Comparison of ENCODE assay signal across 30 cellular contexts in the genomic region with DNA sequence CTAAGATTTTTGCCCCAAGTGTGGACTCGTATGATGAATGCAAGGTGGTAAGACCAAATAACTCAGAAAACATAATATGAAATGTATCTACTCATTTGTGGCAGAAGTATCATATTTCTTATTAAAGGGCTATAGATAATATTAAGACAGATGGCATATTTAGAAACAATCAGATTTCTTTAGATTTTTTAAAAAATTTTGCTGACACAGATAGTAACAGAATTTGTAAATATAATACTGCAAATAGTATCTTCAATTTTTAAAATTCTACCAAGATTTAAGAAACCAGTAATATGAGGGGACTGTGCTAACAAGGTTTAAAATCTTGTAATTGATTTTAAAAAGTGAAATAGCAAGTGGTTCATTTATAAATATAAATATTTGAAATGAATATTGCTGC.
"Had no signal": no experiment of that assay in that cellular context is flagged by ENCODE, and none has a peak within 500 bp of the region (broad histone marks: within the 10 kb centered on the region; RNA-seq: fewer than 3 reads in every experiment).

No MANE protein-coding gene starts in this region.

- H3K36me3 ChIP-seq: colonic mucosa, esophagus muscularis mucosa, esophagus squamous epithelium, gastrocnemius medialis, gastroesophageal sphincter, heart left ventricle, heart right ventricle had no signal

- H3K27ac ChIP-seq: colonic mucosa, coronary artery, dorsolateral prefrontal cortex, epithelial cell of prostate, esophagus muscularis mucosa, esophagus squamous epithelium, foreskin keratinocyte, gastrocnemius medialis, gastroesophageal sphincter, heart left ventricle, heart right ventricle, hepatocyte had no signal

- H3K27ac Mint-ChIP-seq: dendritic cell treated with granulocyte-macrophage colony-stimulating factor and Interleukin-4, amounts not matched to agents 40 ng/mL and 50 ng/mL, for 4 days; effector memory CD8-positive, alpha-beta T cell; endodermal cell had no signal

- FAIRE-seq: colon, endometrium, endothelial cell of umbilical vein, frontal cortex had no signal

- DNase-seq: colonic mucosa; cortex of kidney; dermis blood vessel endothelial cell; dorsolateral prefrontal cortex; effector CD4-positive, alpha-beta T cell; effector CD8-positive, alpha-beta T cell; effector memory CD4-positive, alpha-beta T cell; effector memory CD8-positive, alpha-beta T cell; endodermal cell; erythroblast; esophagus squamous epithelium; foreskin fibroblast; foreskin keratinocyte; foreskin melanocyte; gastrocnemius medialis; glutamatergic neuron; head of caudate nucleus; heart left ventricle; heart right ventricle had no signal

- H3K4me2 ChIP-seq: hepatocyte had no signal

- H3K4me3 Mint-ChIP-seq: dendritic cell treated with granulocyte-macrophage colony-stimulating factor and Interleukin-4, amounts not matched to agents 40 ng/mL and 50 ng/mL, for 4 days; effector memory CD8-positive, alpha-beta T cell; endodermal cell had no signal

- H3K79me2 ChIP-seq: hepatocyte had no signal

- ATAC-seq: effector memory CD8-positive, alpha-beta T cell; esophagus mucosa; foreskin keratinocyte; gastrocnemius medialis; gastroesophageal sphincter; heart left ventricle; heart right ventricle had no signal

- H3K4me3 ChIP-seq: colonic mucosa, coronary artery, dorsolateral prefrontal cortex, esophagus muscularis mucosa, esophagus squamous epithelium, gastrocnemius medialis, gastroesophageal sphincter, heart left ventricle, heart right ventricle, hepatocyte had no signal

- H3K4me1 ChIP-seq: colonic mucosa, esophagus muscularis mucosa, esophagus squamous epithelium, foreskin keratinocyte, gastrocnemius medialis, gastroesophageal sphincter, heart left ventricle, heart right ventricle had no signal

- H3K9me3 ChIP-seq: colonic mucosa, esophagus muscularis mucosa, esophagus squamous epithelium, gastrocnemius medialis, gastroesophageal sphincter, heart left ventricle, heart right ventricle had no signal

- H3K27me3 Mint-ChIP-seq: dendritic cell treated with granulocyte-macrophage colony-stimulating factor and Interleukin-4, amounts not matched to agents 40 ng/mL and 50 ng/mL, for 4 days; effector memory CD8-positive, alpha-beta T cell had no signal

- H2AFZ ChIP-seq: hepatocyte had no signal

- H3K27me3 ChIP-seq: colonic mucosa, dorsolateral prefrontal cortex, esophagus muscularis mucosa, esophagus squamous epithelium, foreskin keratinocyte, gastrocnemius medialis, gastroesophageal sphincter, heart left ventricle, heart right ventricle, hepatocyte had no signal

- H3K4me1 Mint-ChIP-seq: endodermal cell had no signal
